ENCODE assay signal across 15 cellular contexts in genomic region chr4:8475751-8476575, GRCh38.
"Had no signal": no experiment of that assay in that cellular context is flagged by ENCODE, and none has a peak within 500 bp of the region (broad histone marks: within the 10 kb centered on the region; RNA-seq: fewer than 3 reads in every experiment).

No MANE protein-coding gene starts in this region.

- H3K9me3 ChIP-seq: heart left ventricle, mucosa of descending colon, sigmoid colon had no signal

- H3K4me3 Mint-ChIP-seq: endodermal cell had no signal

- DNase-seq: effector CD4-positive, alpha-beta T cell; endodermal cell; heart left ventricle; hippocampal formation; kidney glomerular epithelial cell; mammary epithelial cell; mucosa of descending colon; sigmoid colon; stimulated activated CD4-positive, alpha-beta T cell treated with anti-CD3 and anti-CD28 coated beads, Interleukin-12 subunit alpha, Interleukin-12 subunit beta, amount 100 ng/mL, for 4 hours; stimulated activated naive CD4-positive, alpha-beta T cell treated with Interleukin-2 at 50 U/mL for 16 hours had no signal

- H3K27ac ChIP-seq: coronary artery, heart left ventricle, sigmoid colon, skin epidermis had no signal

- H3K4me3 ChIP-seq: coronary artery, heart left ventricle, mucosa of descending colon, sigmoid colon, skin epidermis had no signal

- H3K9me3 Mint-ChIP-seq: endodermal cell; naive thymus-derived CD8-positive, alpha-beta T cell had no signal

- H3K27me3 Mint-ChIP-seq: naive thymus-derived CD8-positive, alpha-beta T cell had no signal

- H3K27me3 ChIP-seq: heart left ventricle, sigmoid colon had no signal

- ATAC-seq: esophagus mucosa; heart left ventricle; left lobe of liver; mucosa of descending colon; naive thymus-derived CD8-positive, alpha-beta T cell had no signal
